Comparison of ENCODE assay signal across 32 cellular contexts in genomic region chr2:111709321-111709720, GRCh38.
"Had no signal": no experiment of that assay in that cellular context is flagged by ENCODE, and none has a peak within 500 bp of the region (broad histone marks: within the 10 kb centered on the region; RNA-seq: fewer than 3 reads in every experiment).

No MANE protein-coding gene starts in this region.

- H3K36me3 ChIP-seq: WERI-Rb-1 had no signal

- H3K27ac ChIP-seq: RWPE1, WERI-Rb-1 had no signal

- H3K27me3 Mint-ChIP-seq: brain had no signal

- ATAC-seq: activated naive CD8-positive, alpha-beta T cell treated with anti-CD3 and anti-CD28 coated beads, Interleukin-2, amount 50 U/mL, for 24 hours; PC-3; Right ventricle myocardium inferior had no signal

- FAIRE-seq: bronchial epithelial cell, RCC 7860 had no signal

- H3K9me3 Mint-ChIP-seq: activated naive CD8-positive, alpha-beta T cell treated with anti-CD3 and anti-CD28 coated beads, Interleukin-2, amount 50 U/mL, for 24 hours had no signal

- H3K4me3 Mint-ChIP-seq: activated CD4-positive, alpha-beta memory T cell treated with anti-CD3 and anti-CD28 coated beads, Interleukin-2, amount 10 ng/mL, durations not matched to agents 7 days and 5 days; activated naive CD4-positive, alpha-beta T cell treated with anti-CD3 and anti-CD28 coated beads, Interleukin-2, amount 10 ng/mL, durations not matched to agents 7 days and 5 days; activated naive CD8-positive, alpha-beta T cell; activated naive CD8-positive, alpha-beta T cell treated with anti-CD3 and anti-CD28 coated beads, Interleukin-2, amount 50 U/mL, for 24 hours; brain had no signal

- H3K36me3 Mint-ChIP-seq: activated naive CD4-positive, alpha-beta T cell treated with anti-CD3 and anti-CD28 coated beads, Interleukin-2, amount 10 ng/mL, durations not matched to agents 7 days and 5 days; activated naive CD8-positive, alpha-beta T cell; brain had no signal

- DNase-seq: activated CD4-positive, alpha-beta memory T cell treated with anti-CD3 and anti-CD28 coated beads, Interleukin-2, amount 10 ng/mL, durations not matched to agents 7 days and 5 days; activated CD4-positive, alpha-beta T cell treated with anti-CD3 and anti-CD28 coated beads for 1 hour; activated CD4-positive, alpha-beta T cell treated with anti-CD3 and anti-CD28 coated beads for 48 hours; activated CD4-positive, CD25-positive, alpha-beta regulatory T cell; activated effector memory CD4-positive, alpha-beta T cell treated with Interleukin-2 at 50 U/mL for 16 hours; activated naive CD4-positive, alpha-beta T cell treated with anti-CD3 and anti-CD28 coated beads, Interleukin-2, amount 10 ng/mL, durations not matched to agents 7 days and 5 days; activated naive CD8-positive, alpha-beta T cell treated with anti-CD3 and anti-CD28 coated beads, Interleukin-2, amount 50 U/mL, for 24 hours; anterior cingulate cortex; caudate nucleus; cerebellar nuclear complex; Kasumi-1; KBM-7; MM.1S; MV-4-11; NCI-H1092; NCI-H1436 treated with DMSO at 0.1 percent for 48 hours; NCI-H1694 treated with DMSO at 0.1 percent for 48 hours; NCI-H2029; NCI-H345; NCI-H524 treated with DMSO at 0.1 percent for 48 hours; PC-3; SW 1271; T-helper 1 cell; T-helper 2 cell; T-helper 9 cell; WERI-Rb-1 had no signal

- H3K27ac Mint-ChIP-seq: activated CD4-positive, alpha-beta memory T cell treated with anti-CD3 and anti-CD28 coated beads, Interleukin-2, amount 10 ng/mL, durations not matched to agents 7 days and 5 days; activated naive CD4-positive, alpha-beta T cell treated with anti-CD3 and anti-CD28 coated beads, Interleukin-2, amount 10 ng/mL, durations not matched to agents 7 days and 5 days; activated naive CD8-positive, alpha-beta T cell; activated naive CD8-positive, alpha-beta T cell treated with anti-CD3 and anti-CD28 coated beads, Interleukin-2, amount 50 U/mL, for 24 hours had no signal
